9 cellular contexts compared by ENCODE assay signal in genomic region chr9:129889936-129890717, GRCh38. TPM values are rescaled to one million over a fixed set of nuclear protein-coding genes. Genes with fewer than 3 reads are reported as not detected.
A peak's percentile ranks its signal among the peaks of the same experiment; 100 is the strongest.
DNase-seq lines count a peak whose midpoint lies in the region; ATAC-seq and TF ChIP-seq lines count a peak whose summit lies in the region.
"Had no signal": no experiment of that assay in that cellular context is flagged by ENCODE, and none has a peak within 500 bp of the region (broad histone marks: within the 10 kb centered on the region; RNA-seq: fewer than 3 reads in every experiment).

No MANE protein-coding gene starts in this region.

- CTCF ChIA-PET in T-cell (lab: Charles Lee), result interaction anchor here (0.7 to 1.0 kb wide), 3 partner anchors 11 to 45 kb away, joined by 3 to 4 read pairs (median 3); no protein-coding TSS in a partner anchor

- H3K36me3 ChIP-seq in ES-I3 (ENCODE audit: insufficient read depth, low read length) (no peaks in the 10 kb centered on the region), spleen (peaks cover 0 to 41% (median 2%) of the 10 kb centered on the region in 6 donors), tibial artery (peaks cover 13 to 39% (median 37%) of the 10 kb centered on the region in 3 donors), BE2C (peaks cover 16% of the 10 kb centered on the region)

- H3K4me1 ChIP-seq in ES-I3 (ENCODE audit: insufficient read depth, low read length), result peaks cover 30% of the 10 kb centered on the region; the same call in 1 of the 2 replicates
- peaks cover 63 to 100% (median 88%) of the 10 kb centered on the region in 6 donors for H3K4me1 ChIP-seq in spleen
- peaks cover 0 to 41% (median 30%) of the 10 kb centered on the region in 4 donors for H3K4me1 ChIP-seq in tibial artery
- H3K4me1 ChIP-seq in BE2C, result peaks cover 4% of the 10 kb centered on the region

- peak overlapping the region in 7 of 8 donors; percentile 9 to 72 (median 26) for H3K4me3 ChIP-seq in spleen
- no peak overlapping the region for H3K4me3 ChIP-seq in tibial artery
- no peak overlapping the region for H3K4me3 ChIP-seq in BE2C (ENCODE audit: low read depth, low read length)

- no peak for TF ChIP-seq POLR2A in spleen (IDR thresholded peaks at IDR 0.05)

- H3K9me3 ChIP-seq in ES-I3 (ENCODE audit: control insufficient read depth, insufficient read depth, low read length) (no peaks in the 10 kb centered on the region), spleen (no peaks in the 10 kb centered on the region), tibial artery (no peaks in the 10 kb centered on the region), BE2C (no peaks in the 10 kb centered on the region)

- WGBS in spleen, 5 donors, result 39 to 56% (median 41%) methylated on average over 32 to 37 of the region's 37 CpGs

- peak overlapping the region; percentile 83 to 95 (median 85) for H3K4me3 Mint-ChIP-seq in T-cell
- no peak overlapping the region for H3K4me3 Mint-ChIP-seq in brain

- H3K27me3 Mint-ChIP-seq in T-cell (no peaks in the 10 kb centered on the region), brain (no peaks in the 10 kb centered on the region)

- H3K36me3 Mint-ChIP-seq in T-cell (peaks cover 19% of the 10 kb centered on the region), brain (peaks cover 47% of the 10 kb centered on the region)

- DNase-seq in T-cell, result peak in 33 of 34 experiments; percentile 28 to 72 (median 64)
- peak; percentile 90 for DNase-seq in spleen
- DNase-seq in tibial artery, result no peak
- DNase-seq in COR-L47 (lab: John Stamatoyannopoulos, UW), result no peak
- no peak for DNase-seq in BE2C
- DNase-seq in DMS79 (lab: John Stamatoyannopoulos, UW), result no peak

- intact Hi-C loops in spleen (cut with DNase I; ENCODE audit: low total_unique reads) (loop anchor here (5.0 to 10.0 kb wide), 3 partner anchors 75 to 212 kb away; partner anchors contain the start of gene FNBP1), tibial artery (cut with DNase I; ENCODE audit: low total_unique reads) (loop anchor here (5.0 to 10.0 kb wide), 2 partner anchors 55 to 167 kb away; no protein-coding TSS in a partner anchor)

- H3K4me1 Mint-ChIP-seq in T-cell (peaks cover 89 to 93% (median 92%) of the 10 kb centered on the region in 3 donors), brain (peaks cover 30% of the 10 kb centered on the region)

- H3K27me3 ChIP-seq in spleen (replicated peaks in 1 of 7) (no peaks in the 10 kb centered on the region), tibial artery (no peaks in the 10 kb centered on the region), BE2C (no peaks in the 10 kb centered on the region)

- peak overlapping the region; percentile 98 to 99 for H3K27ac Mint-ChIP-seq in T-cell
- peak overlapping the region in 3 of 5 experiments; percentile 10 to 54 (median 34) for H3K27ac Mint-ChIP-seq in brain

- TF ChIP-seq CTCF in brain (conservative IDR thresholded peaks at IDR 0.05) (no peak), spleen (IDR thresholded peaks at IDR 0.05 in 8 of 11, conservative IDR thresholded peaks at IDR 0.05 in 3 of 11) (no peak), tibial artery (IDR thresholded peaks at IDR 0.05) (no peak), BE2C (IDR thresholded peaks at IDR 0.05; ENCODE audit: low read depth, low read length) (no peak)

- POLR2A ChIA-PET in T-cell (lab: Charles Lee), result interaction anchor here (0.6 to 0.9 kb wide), 6 partner anchors 21 to 1086 kb away, joined by 3 to 7 read pairs (median 4); no protein-coding TSS in a partner anchor

- no peak for ATAC-seq in T-cell (replicated peaks in 1 of 4)

- no peaks in the 10 kb centered on the region for H3K9me3 Mint-ChIP-seq in T-cell
- H3K9me3 Mint-ChIP-seq in brain, result peaks cover 0 to 4% (median 0%) of the 10 kb centered on the region in 5 experiments

- H3K9ac ChIP-seq in ES-I3 (ENCODE audit: low read depth, low read length), result peak overlapping the region; percentile 41; the same call in 1 of the 2 replicates

- H3K27ac ChIP-seq in spleen (peak overlapping the region; percentile 86 to 96 (median 92)), tibial artery (peak overlapping the region in 1 of 2 donors; percentile 17)
- H3K27ac ChIP-seq: VCaP had no signal

RNA-seq across cellular contexts. Expression of gene USP20, which starts 54.9 kb away (rescaled TPM):
- total RNA-seq in T-cell (100 to 1,000 TPM; 105 to 140 (median 125) TPM), spleen (10 to 100 TPM; 29.7 to 55.3 (median 39.4) TPM)
- polyA plus RNA-seq in brain (ENCODE audit: insufficient read depth, low read depth, low replicate concordance) (61.8 TPM), spleen (10 to 100 TPM; 38.1 to 83.7 (median 67.6) TPM)
- polyA plus RNA-seq in BE2C (2012; ENCODE audit: insufficient read depth, insufficient read length, low read depth), result 95.4 TPM

RNA-seq across cellular contexts. Expression of gene C9orf78, which starts 55.1 kb away (rescaled TPM):
- total RNA-seq in T-cell (100 to 1,000 TPM in 1 of 5 donors, 10 to 100 TPM in 4; 80.5 to 112 (median 90.2) TPM), spleen (100 to 1,000 TPM in 1 of 7 donors, 10 to 100 TPM in 6; 35.6 to 105 (median 47.3) TPM)
- polyA plus RNA-seq in brain (ENCODE audit: insufficient read depth, low read depth, low replicate concordance) (119 TPM), spleen (10 to 100 TPM; 51.5 to 68.9 (median 66.3) TPM)
- polyA plus RNA-seq in BE2C (2012; ENCODE audit: insufficient read depth, insufficient read length, low read depth), result 202 TPM

Comparison
In these comparisons a context has a peak if more than half of its experiments do, and no peak if none do; other contexts are left out.
1. DNase-seq: peak in T-cell (33 of 34) and spleen (single experiment); none in tibial artery (0 of 2), COR-L47 (single experiment), BE2C (single experiment) and DMS79 (single experiment).
2. H3K4me3 Mint-ChIP-seq: peak in T-cell (3 of 3); none in brain (0 of 5).
3. H3K4me3 ChIP-seq: peak in spleen (7 of 8); none in tibial artery (0 of 2) and BE2C (single experiment).